ENCODE assay signal across 9 cellular contexts in the genomic region with DNA sequence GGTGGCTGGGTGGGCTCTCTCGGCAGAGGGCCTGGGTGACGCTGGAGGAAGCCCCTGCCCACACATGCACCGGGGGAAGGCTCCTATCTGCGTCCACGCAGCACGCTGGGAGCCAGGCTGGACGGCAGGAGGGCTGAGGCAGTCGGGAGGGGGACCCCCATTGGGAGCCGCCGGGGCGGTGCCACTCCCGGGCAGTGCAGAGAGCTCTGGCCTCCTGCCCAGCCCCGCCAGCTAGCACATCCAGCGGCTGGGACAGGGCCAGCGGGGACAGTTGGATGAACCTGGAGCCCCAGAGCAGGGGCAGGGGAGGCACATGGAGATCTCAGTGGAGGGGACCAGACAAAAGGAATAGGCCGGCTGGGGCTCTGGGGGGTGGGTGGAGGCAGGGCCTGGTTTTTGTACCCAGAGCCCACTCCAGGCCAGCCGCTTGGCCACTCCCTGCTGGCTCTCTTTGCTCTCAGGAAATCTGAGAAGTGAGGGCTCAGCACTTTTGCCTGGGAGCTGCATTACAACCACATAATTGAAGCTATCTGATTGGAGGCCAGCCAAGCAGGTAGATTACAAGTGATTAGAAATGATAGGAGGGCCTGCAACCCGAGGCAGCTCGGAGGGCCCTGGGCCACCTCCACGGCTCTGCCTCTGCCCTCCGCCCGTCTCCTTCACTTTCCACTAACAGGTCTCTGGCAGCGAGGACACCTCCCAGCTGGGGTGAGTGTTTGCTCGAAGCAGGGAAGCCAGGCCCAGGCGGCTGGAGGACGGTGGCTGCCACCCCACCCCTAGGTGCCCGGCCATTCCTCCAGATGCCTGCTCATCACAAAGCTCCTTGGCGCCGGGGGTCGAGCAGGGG. TPM values are rescaled to one million over a fixed set of nuclear protein-coding genes. Genes with fewer than 3 reads are reported as not detected.
DNase-seq lines count a peak whose midpoint lies in the region; ATAC-seq and TF ChIP-seq lines count a peak whose summit lies in the region.
"Had no signal": no experiment of that assay in that cellular context is flagged by ENCODE, and none has a peak within 500 bp of the region (broad histone marks: within the 10 kb centered on the region; RNA-seq: fewer than 3 reads in every experiment).

No MANE protein-coding gene starts in this region.

- TF ChIP-seq POLR2A in transverse colon (IDR thresholded peaks at IDR 0.05) (no peak), lower leg skin (IDR thresholded peaks at IDR 0.05) (no peak)

- peak; percentile 17 for DNase-seq in NCI-H1048 (lab: John Stamatoyannopoulos, UW)
- DNase-seq in NCI-H748 (lab: John Stamatoyannopoulos, UW; ENCODE audit: unreplicated experiment): peak; percentile 93
- DNase-seq in left ventricle myocardium superior: peak; percentile 84
- DNase-seq in transverse colon: peak; percentile 64
- no peak for DNase-seq in activated naive CD4-positive, alpha-beta T cell treated with anti-CD3 and anti-CD28 coated beads, Interleukin-2, amount 10 ng/mL, durations not matched to agents 7 days and 5 days
- no peak for DNase-seq in stimulated activated CD4-positive, alpha-beta T cell treated with anti-CD3 and anti-CD28 coated beads, Interleukin-2, amount 100 ng/mL, for 48 hours
- DNase-seq in lower leg skin (ENCODE audit: low spot score in 2 of 2): no peak
- DNase-seq: activated T-cell treated with anti-CD3 and anti-CD28 coated beads, Interleukin-2, amount 50 U/mL, for 4 hours; natural killer cell had no signal

- peaks cover 9% of the 10 kb centered on the region for H3K27me3 Mint-ChIP-seq in activated naive CD4-positive, alpha-beta T cell treated with anti-CD3 and anti-CD28 coated beads, Interleukin-2, amount 10 ng/mL, durations not matched to agents 7 days and 5 days

- H3K27ac ChIP-seq in transverse colon: peak overlapping the region in 1 of 4 donors; percentile 27

- H3K36me3 Mint-ChIP-seq in activated naive CD4-positive, alpha-beta T cell treated with anti-CD3 and anti-CD28 coated beads, Interleukin-2, amount 10 ng/mL, durations not matched to agents 7 days and 5 days: no peaks in the 10 kb centered on the region
- H3K36me3 Mint-ChIP-seq: natural killer cell had no signal

- peaks cover 3 to 23% (median 19%) of the 10 kb centered on the region in 4 donors for H3K4me1 ChIP-seq in transverse colon

- no peak for TF ChIP-seq CTCF in transverse colon (IDR thresholded peaks at IDR 0.05)
- TF ChIP-seq CTCF in lower leg skin (IDR thresholded peaks at IDR 0.05): no peak

- H3K4me3 ChIP-seq in transverse colon (no peak overlapping the region), lower leg skin (ENCODE audit: low read depth, poor library complexity, severe bottlenecking) (no peak overlapping the region)

- TF ChIP-seq EP300 in transverse colon (IDR thresholded peaks at IDR 0.05; ENCODE audit: low read depth): no peak

- CTCF ChIA-PET in activated naive CD4-positive, alpha-beta T cell treated with anti-CD3 and anti-CD28 coated beads, Interleukin-2, amount 10 ng/mL, durations not matched to agents 7 days and 5 days (lab: Charles Lee): no interaction called here

- WGBS in transverse colon (ENCODE audit: low coverage in 1 of 2), 2 donors: 36% methylated on average over 25 of the region's 30 CpGs; no CpG with 5 or more reads in 1 of the 2 donors
- 13 to 24% methylated on average over 28 to 30 of the region's 30 CpGs for WGBS in lower leg skin, 2 donors

- no peak overlapping the region for H3K4me3 Mint-ChIP-seq in activated naive CD4-positive, alpha-beta T cell treated with anti-CD3 and anti-CD28 coated beads, Interleukin-2, amount 10 ng/mL, durations not matched to agents 7 days and 5 days
- H3K4me3 Mint-ChIP-seq: activated T-cell treated with anti-CD3 and anti-CD28 coated beads, Interleukin-2, amount 50 U/mL, for 4 hours; natural killer cell had no signal

- no peaks in the 10 kb centered on the region for H3K9me3 Mint-ChIP-seq in activated naive CD4-positive, alpha-beta T cell treated with anti-CD3 and anti-CD28 coated beads, Interleukin-2, amount 10 ng/mL, durations not matched to agents 7 days and 5 days
- H3K9me3 Mint-ChIP-seq: activated T-cell treated with anti-CD3 and anti-CD28 coated beads, Interleukin-2, amount 50 U/mL, for 4 hours; natural killer cell had no signal

- ATAC-seq in left ventricle myocardium superior: peak; percentile 88
- ATAC-seq: activated T-cell treated with anti-CD3 and anti-CD28 coated beads, Interleukin-2, amount 50 U/mL, for 4 hours; natural killer cell had no signal

- peaks cover 29% of the 10 kb centered on the region for H3K27me3 ChIP-seq in transverse colon

- in situ Hi-C loops in transverse colon (cut with MboI; ENCODE audit: low pct_ligation_motif_present in 1 of 4, low pct_unique_long_range_greater_than_20kb in 1 of 4, low sequenced_read_pairs in 3 of 4): loop anchor here in 1 of 4 donors (25.0 kb wide), 1 partner anchor 273 kb away; no protein-coding TSS in a partner anchor

- no peak overlapping the region for H3K27ac Mint-ChIP-seq in activated naive CD4-positive, alpha-beta T cell treated with anti-CD3 and anti-CD28 coated beads, Interleukin-2, amount 10 ng/mL, durations not matched to agents 7 days and 5 days
- H3K27ac Mint-ChIP-seq: natural killer cell had no signal

- no peaks in the 10 kb centered on the region for H3K4me1 Mint-ChIP-seq in activated naive CD4-positive, alpha-beta T cell treated with anti-CD3 and anti-CD28 coated beads, Interleukin-2, amount 10 ng/mL, durations not matched to agents 7 days and 5 days
- H3K4me1 Mint-ChIP-seq: natural killer cell had no signal

- no peaks in the 10 kb centered on the region for H3K9me3 ChIP-seq in transverse colon

- H3K36me3 ChIP-seq in transverse colon: no peaks in the 10 kb centered on the region

- intact Hi-C loops in left ventricle myocardium superior (cut with micrococcal nuclease): no loop called here
- intact Hi-C loops in transverse colon (cut with DNase I; ENCODE audit: low total_unique reads): no loop called here
- intact Hi-C loops in lower leg skin (cut with DNase I; ENCODE audit: low total_unique reads): no loop called here

RNA-seq across cellular contexts. Expression of gene ENGASE, which starts 40.1 kb away (rescaled TPM):
- 32.8 TPM for total RNA-seq in left ventricle myocardium superior
- total RNA-seq in transverse colon: 100 to 1,000 TPM in 2 of 4 donors, 10 to 100 TPM in 2; 74.7 to 335 (median 121) TPM
- 10 to 100 TPM; 16.6 to 54.5 (median 26.3) TPM for total RNA-seq in lower leg skin

Comparison
In these comparisons a context has a peak if more than half of its experiments do, and no peak if none do; other contexts are left out.
1. DNase-seq: peak in NCI-H1048 (single experiment), NCI-H748 (single experiment), left ventricle myocardium superior (single experiment) and transverse colon (single experiment); none in activated naive CD4-positive, alpha-beta T cell treated with anti-CD3 and anti-CD28 coated beads, Interleukin-2, amount 10 ng/mL, durations not matched to agents 7 days and 5 days (single experiment), stimulated activated CD4-positive, alpha-beta T cell treated with anti-CD3 and anti-CD28 coated beads, Interleukin-2, amount 100 ng/mL, for 48 hours (0 of 2) and lower leg skin (0 of 2).